ENCODE assay signal across 1 cellular context in genomic region chr11:45339754-45340519, GRCh38.
TF ChIP-seq lines count a peak whose summit lies in the region.

No MANE protein-coding gene starts in this region.

TF ChIP-seq in HEK293, 187 proteins besides CTCF, POLR2A, EP300 and RAD21 (continued from another document and continues in another):
- TF ChIP-seq ZNF692 (tag by site-specific recombination; IDR thresholded peaks at IDR 0.05) (0 out of 2 replicates have a peak, but pooled peaks have one; percentile 45), MZF1 (tag by site-specific recombination; IDR thresholded peaks at IDR 0.05; ENCODE audit: borderline replicate concordance) (no peak), ZNF558 (tag by site-specific recombination; IDR thresholded peaks at IDR 0.05) (no peak), ZNF580 (tag by site-specific recombination; IDR thresholded peaks at IDR 0.05) (no peak), HOXA7 (CRISPR knock-in tag; IDR thresholded peaks at IDR 0.05; ENCODE audit: borderline replicate concordance) (no peak), ZNF596 (tag by site-specific recombination; IDR thresholded peaks at IDR 0.05) (no peak), ZNF658 (tag by site-specific recombination; IDR thresholded peaks at IDR 0.05) (no peak), ZNF791 (tag by site-specific recombination; IDR thresholded peaks at IDR 0.05) (no peak), ZNF785 (tag by site-specific recombination; IDR thresholded peaks at IDR 0.05) (0 out of 2 replicates have a peak, but pooled peaks have one; percentile 53), ZBTB44 (tag by site-specific recombination; IDR thresholded peaks at IDR 0.05) (no peak), ZNF366 (tag by site-specific recombination; conservative IDR thresholded peaks at IDR 0.05) (peak; percentile 63), ZBTB21 (tag by site-specific recombination; IDR thresholded peaks at IDR 0.05) (no peak), ZNF112 (tag by site-specific recombination; IDR thresholded peaks at IDR 0.05) (no peak), BCL6B (tag by site-specific recombination; IDR thresholded peaks at IDR 0.05) (no peak), ZNF121 (tag by site-specific recombination; IDR thresholded peaks at IDR 0.05) (no peak), INSM2 (tag by site-specific recombination; IDR thresholded peaks at IDR 0.05) (no peak), ZNF23 (tag by site-specific recombination; IDR thresholded peaks at IDR 0.05; ENCODE audit: borderline replicate concordance) (no peak), ZNF311 (tag by site-specific recombination; IDR thresholded peaks at IDR 0.05; ENCODE audit: borderline replicate concordance) (no peak), ZNF768 (tag by site-specific recombination; IDR thresholded peaks at IDR 0.05) (no peak), GLIS1 (tag by site-specific recombination; IDR thresholded peaks at IDR 0.05) (peak; percentile 63), ZNF223 (tag by site-specific recombination; IDR thresholded peaks at IDR 0.05) (no peak), BCL11A (tag by site-specific recombination; IDR thresholded peaks at IDR 0.05; ENCODE audit: low read depth) (no peak), ZBTB1 (tag by site-specific recombination; IDR thresholded peaks at IDR 0.05) (no peak), ZNF335 (tag by site-specific recombination; conservative IDR thresholded peaks at IDR 0.05) (0 out of 2 replicates have a peak, but pooled peaks have one; percentile 35), KLF17 (tag by site-specific recombination; IDR thresholded peaks at IDR 0.05) (0 out of 2 replicates have a peak, but pooled peaks have one; percentile 38), ZNF645 (tag by site-specific recombination; IDR thresholded peaks at IDR 0.05) (no peak), ZNF140 (tag by site-specific recombination; IDR thresholded peaks at IDR 0.05) (no peak), ZNF776 (tag by site-specific recombination; IDR thresholded peaks at IDR 0.05; ENCODE audit: borderline replicate concordance) (no peak), KLF7 (tag by site-specific recombination; IDR thresholded peaks at IDR 0.05; ENCODE audit: borderline replicate concordance) (0 out of 2 replicates have a peak, but pooled peaks have one; percentile 15), IKZF3 (tag by site-specific recombination; IDR thresholded peaks at IDR 0.05) (no peak), ZNF10 (tag by site-specific recombination; IDR thresholded peaks at IDR 0.05) (no peak), ZNF544 (tag by site-specific recombination; IDR thresholded peaks at IDR 0.05) (no peak), ZBTB17 (tag by site-specific recombination; IDR thresholded peaks at IDR 0.05) (peak; percentile 34), EGR2 (tag by site-specific recombination; IDR thresholded peaks at IDR 0.05; ENCODE audit: low read depth) (no peak), PBX3 (CRISPR knock-in tag; IDR thresholded peaks at IDR 0.05) (no peak), ZNF549 (tag by site-specific recombination; IDR thresholded peaks at IDR 0.05) (no peak), ZNF629 (tag by site-specific recombination; IDR thresholded peaks at IDR 0.05) (no peak), ZNF239 (tag by site-specific recombination; IDR thresholded peaks at IDR 0.05) (no peak), ZNF174 (tag by site-specific recombination; IDR thresholded peaks at IDR 0.05) (no peak), ZNF114 (tag by site-specific recombination; IDR thresholded peaks at IDR 0.05) (no peak), KLF9 (tag by site-specific recombination; IDR thresholded peaks at IDR 0.05; ENCODE audit: low read depth) (peak; percentile 93), ZNF701 (tag by site-specific recombination; IDR thresholded peaks at IDR 0.05) (no peak), ZNF621 (tag by site-specific recombination; IDR thresholded peaks at IDR 0.05) (no peak), ZNF624 (tag by site-specific recombination; IDR thresholded peaks at IDR 0.05) (no peak), PATZ1 (tag by site-specific recombination; IDR thresholded peaks at IDR 0.05) (peak; percentile 51; the same call in 1 of the 2 replicates), ZBTB10 (tag by site-specific recombination; IDR thresholded peaks at IDR 0.05) (no peak), KLF16 (tag by site-specific recombination; IDR thresholded peaks at IDR 0.05) (0 out of 2 replicates have a peak, but pooled peaks have one; percentile 29), ZNF610 (tag by site-specific recombination; IDR thresholded peaks at IDR 0.05; ENCODE audit: borderline replicate concordance) (no peak), REST (tag by site-specific recombination; IDR thresholded peaks at IDR 0.05) (no peak)
